14 cellular contexts compared by ENCODE assay signal in genomic region chr10:103764296-103765088, GRCh38.
DNase-seq lines count a peak whose midpoint lies in the region; ATAC-seq and TF ChIP-seq lines count a peak whose summit lies in the region.
"Had no signal": no experiment of that assay in that cellular context is flagged by ENCODE, and none has a peak within 500 bp of the region (broad histone marks: within the 10 kb centered on the region; RNA-seq: fewer than 3 reads in every experiment).

No MANE protein-coding gene starts in this region.

- peaks cover 62% of the 10 kb centered on the region for H3K4me1 Mint-ChIP-seq in activated T-cell treated with anti-CD3 and anti-CD28 coated beads, Interleukin-2, amount 50 U/mL, for 24 hours (ENCODE audit: low read depth)
- H3K4me1 Mint-ChIP-seq in effector memory CD8-positive, alpha-beta T cell (ENCODE audit: low read depth in 2 of 2): peaks cover 42 to 47% of the 10 kb centered on the region in 2 donors

- no peaks in the 10 kb centered on the region for H3K27me3 Mint-ChIP-seq in activated T-cell treated with anti-CD3 and anti-CD28 coated beads, Interleukin-2, amount 50 U/mL, for 24 hours
- no peaks in the 10 kb centered on the region for H3K27me3 Mint-ChIP-seq in effector memory CD8-positive, alpha-beta T cell

- H3K4me3 ChIP-seq in NB4 (ENCODE audit: low read depth, low read length): peak overlapping the region; percentile 16
- H3K4me3 ChIP-seq: uterus had no signal

- TF ChIP-seq CTCF in NB4 (IDR thresholded peaks at IDR 0.05; ENCODE audit: low read depth, low read length) (no peak), GM10266 (IDR thresholded peaks at IDR 0.05; ENCODE audit: control insufficient read depth, insufficient read depth, low read depth, missing control alignments) (no peak)

- peak overlapping the region; percentile 85 for H3K27ac Mint-ChIP-seq in activated T-cell treated with anti-CD3 and anti-CD28 coated beads, Interleukin-2, amount 50 U/mL, for 24 hours
- peak overlapping the region in 1 of 2 donors; percentile 68 for H3K27ac Mint-ChIP-seq in effector memory CD8-positive, alpha-beta T cell

- no peaks in the 10 kb centered on the region for H3K9me3 Mint-ChIP-seq in activated T-cell treated with anti-CD3 and anti-CD28 coated beads, Interleukin-2, amount 50 U/mL, for 24 hours
- H3K9me3 Mint-ChIP-seq in effector memory CD8-positive, alpha-beta T cell: no peaks in the 10 kb centered on the region

- DNase-seq in activated T-cell treated with anti-CD3 and anti-CD28 coated beads, Interleukin-2, amount 50 U/mL, for 24 hours: no peak
- DNase-seq in activated T-cell treated with anti-CD3 and anti-CD28 coated beads for 4 hours: no peak
- DNase-seq in NB4 (ENCODE audit: low read depth): no peak
- DNase-seq in effector memory CD8-positive, alpha-beta T cell: no peak
- peak; percentile 24 for DNase-seq in putamen (ENCODE audit: low spot score)
- no peak for DNase-seq in SIG-M5 treated with dmso at 0.1 percent for 504 hours (lab: John Stamatoyannopoulos, UW; ENCODE audit: unreplicated experiment)
- DNase-seq in GM10266 (ENCODE audit: extremely low spot score): no peak
- DNase-seq: activated gamma-delta T cell treated with Interleukin-2 at 50 U/mL for 16 hours, cerebellar nuclear complex, mesendoderm, NCI-H2029 treated with DMSO at 0.1 percent for 48 hours, Right ventricle myocardium superior, uterus had no signal

- no peak for TF ChIP-seq POLR2A in NB4 (IDR thresholded peaks at IDR 0.05; ENCODE audit: extremely low read depth, insufficient read length)

- ATAC-seq in effector memory CD8-positive, alpha-beta T cell (replicated peaks): no peak
- no peak for ATAC-seq in GM19452 (IDR thresholded peaks at IDR 0.05; ENCODE audit: unreplicated experiment)

- H3K4me3 Mint-ChIP-seq in activated T-cell treated with anti-CD3 and anti-CD28 coated beads, Interleukin-2, amount 50 U/mL, for 24 hours: no peak overlapping the region
- H3K4me3 Mint-ChIP-seq in effector memory CD8-positive, alpha-beta T cell: peak overlapping the region; percentile 68 to 73

- no peaks in the 10 kb centered on the region for H3K36me3 Mint-ChIP-seq in activated T-cell treated with anti-CD3 and anti-CD28 coated beads, Interleukin-2, amount 50 U/mL, for 24 hours (ENCODE audit: low read depth)
- peaks cover 4% of the 10 kb centered on the region for H3K36me3 Mint-ChIP-seq in effector memory CD8-positive, alpha-beta T cell (ENCODE audit: insufficient read depth)
